In the genomic region with DNA sequence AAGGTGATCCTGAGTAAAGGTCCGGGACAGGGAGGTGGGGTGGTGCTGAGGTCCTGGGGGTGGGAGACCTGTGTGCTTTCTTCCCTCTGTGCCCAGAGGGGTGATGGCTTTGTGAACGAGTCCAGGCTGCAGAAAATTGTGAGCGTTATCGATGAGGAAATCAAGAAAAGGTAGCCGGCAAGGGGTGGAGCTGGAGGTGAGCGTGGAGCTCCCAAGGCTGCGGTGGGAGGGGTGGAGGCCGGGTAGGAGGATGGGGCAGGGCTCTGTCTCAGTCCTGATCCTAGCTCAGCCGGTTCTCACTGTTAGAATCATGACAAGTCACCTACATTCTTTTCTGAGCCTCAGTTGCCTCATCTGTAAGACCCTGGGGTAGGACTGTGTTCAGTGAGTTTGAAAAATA, we compare ENCODE assay signal across 22 cellular contexts. TPM values are rescaled to one million over a fixed set of nuclear protein-coding genes. Genes with fewer than 3 reads are reported as not detected.
DNase-seq lines count a peak whose midpoint lies in the region; ATAC-seq, FAIRE-seq and TF ChIP-seq lines count a peak whose summit lies in the region.
"Had no signal": no experiment of that assay in that cellular context is flagged by ENCODE, and none has a peak within 500 bp of the region (broad histone marks: within the 10 kb centered on the region; RNA-seq: fewer than 3 reads in every experiment).

No MANE protein-coding gene starts in this region.

- H3K4me3 ChIP-seq in HEK293 (ENCODE audit: low read depth, low read length), result no peak overlapping the region
- no peak overlapping the region for H3K4me3 ChIP-seq in Panc1 (ENCODE audit: low read depth in 2 of 2, low read length in 2 of 2)
- no peak overlapping the region for H3K4me3 ChIP-seq in HepG2 (replicated peaks in 1 of 3; ENCODE audit: insufficient read depth in 1 of 3, low read depth in 2 of 3, low read length in 3 of 3)
- H3K4me3 ChIP-seq: ovary, right lobe of liver, thoracic aorta had no signal

- H3K36me3 ChIP-seq in HEK293 (ENCODE audit: control insufficient read depth in 2 of 2, insufficient read depth in 1 of 2, low read length in 2 of 2) (peaks cover 0 to 5% of the 10 kb centered on the region in 2 experiments; a peak in 1 of 3 replicates), Panc1 (ENCODE audit: control insufficient read depth, insufficient read depth, low read length) (no peaks in the 10 kb centered on the region), HepG2 (replicated peaks in 1 of 2; ENCODE audit: control insufficient read depth in 1 of 2, insufficient read depth in 2 of 2, low read length in 2 of 2) (no peaks in the 10 kb centered on the region)
- H3K36me3 ChIP-seq: BE2C, ovary, right lobe of liver, thoracic aorta had no signal

- in situ Hi-C loops in Panc1 (cut with HindIII; ENCODE audit: low pct_unique_long_range_greater_than_20kb, low sequenced_read_pairs) (no loop called here), HepG2 (cut with HindIII; ENCODE audit: extremely low pct_ligation_motif_present, low pct_unique_long_range_greater_than_20kb) (no loop called here)

- H3K4me2 ChIP-seq in HepG2 (ENCODE audit: low read depth, low read length), result peak overlapping the region; percentile 24; the same call in 1 of the 2 replicates

- ATAC-seq in Panc1 (peak; percentile 17), HepG2 (no peak), GM18519 (IDR thresholded peaks at IDR 0.05; ENCODE audit: low FRiP score, unreplicated experiment) (no peak)
- ATAC-seq: left lobe of liver; naive thymus-derived CD8-positive, alpha-beta T cell; PC-3; right lobe of liver; stimulated activated naive CD8-positive, alpha-beta T cell treated with anti-CD3 and anti-CD28 coated beads, Interleukin-15, Interleukin-2, amounts not matched to agents 100 U/mL and 50 U/mL, for 24 hours had no signal

- H2AFZ ChIP-seq in HepG2 (ENCODE audit: low read length), result no peak overlapping the region

- TF ChIP-seq CTCF in 22Rv1 (IDR thresholded peaks at IDR 0.05) (no peak), HEK293 (tag by site-specific recombination; IDR thresholded peaks at IDR 0.05) (no peak), Panc1 (IDR thresholded peaks at IDR 0.05) (no peak), HepG2 (CRISPR knock-in tag; IDR thresholded peaks at IDR 0.05) (no peak)

- TF ChIP-seq EP300 in HepG2 (IDR thresholded peaks at IDR 0.05; ENCODE audit: low read depth in 2 of 2, low read length in 2 of 2), result no peak
- no peak for TF ChIP-seq EP300 in HepG2 (CRISPR knock-in tag; IDR thresholded peaks at IDR 0.05; ENCODE audit: borderline replicate concordance)

- intact Hi-C loops in Panc1 (cut with micrococcal nuclease; ENCODE audit: unreplicated experiment) (no loop called here), HepG2 (cut with micrococcal nuclease; ENCODE audit: unreplicated experiment) (no loop called here), posterior vena cava (cut with DNase I) (no loop called here)

- H3K27me3 ChIP-seq in Panc1 (ENCODE audit: control insufficient read depth, insufficient read depth, low read length) (peaks cover 22% of the 10 kb centered on the region), HepG2 (ENCODE audit: control insufficient read depth in 1 of 2, insufficient read depth in 2 of 2, low read length in 2 of 2) (peaks cover 1 to 26% of the 10 kb centered on the region in 2 experiments; a peak in 4 of 5 replicates)
- H3K27me3 ChIP-seq: ovary, right lobe of liver had no signal

- H3K9me3 ChIP-seq in HEK293 (ENCODE audit: control insufficient read depth, insufficient read depth, low read depth, low read length), result no peaks in the 10 kb centered on the region
- H3K9me3 ChIP-seq in Panc1 (ENCODE audit: control insufficient read depth, insufficient read depth, low read depth, low read length), result no peaks in the 10 kb centered on the region
- H3K9me3 ChIP-seq in HepG2 (ENCODE audit: low read length), result no peaks in the 10 kb centered on the region
- H3K9me3 ChIP-seq: BE2C, ovary, right lobe of liver, thoracic aorta had no signal

- TF ChIP-seq POLR2A in HepG2 (IDR thresholded peaks at IDR 0.05; ENCODE audit: insufficient read depth in 1 of 2, low read depth in 2 of 2, low read length in 2 of 2), result no peak

- 35% methylated on average over 9 of the region's 9 CpGs for WGBS in HepG2 (ENCODE audit: low lambda C conversion rate)

- H3K79me2 ChIP-seq in HepG2 (ENCODE audit: insufficient read depth, low read length), result no peaks in the 10 kb centered on the region

- H3K4me1 ChIP-seq in HEK293 (ENCODE audit: control insufficient read depth, insufficient read depth, low read length), result peaks cover 18% of the 10 kb centered on the region
- peaks cover 26% of the 10 kb centered on the region for H3K4me1 ChIP-seq in Panc1 (ENCODE audit: control insufficient read depth, insufficient read depth, low read length)
- H3K4me1 ChIP-seq in HepG2 (ENCODE audit: insufficient read depth, low read length), result peaks cover 32% of the 10 kb centered on the region
- H3K4me1 ChIP-seq: BE2C had no signal

- CTCF ChIA-PET in HEK293 (lab: Yijun Ruan, JAX) (interaction anchor here (1.1 to 2.8 kb wide), 4 partner anchors 14 to 107 kb away, joined by 3 to 31 read pairs (median 8); a partner anchor contains a TSS), Panc1 (lab: Charles Lee) (interaction anchor here (0.5 to 3.9 kb wide), 19 partner anchors 8 to 823 kb away, joined by 3 to 49 read pairs (median 7); a partner anchor contains a TSS), HepG2 (lab: Yijun Ruan, JAX; ENCODE audit: low intra/inter-chr PET ratio, low total read pairs) (no interaction called here)

- TF ChIP-seq RAD21 in HepG2 (CRISPR knock-in tag; IDR thresholded peaks at IDR 0.05), result no peak

- no peaks in the 10 kb centered on the region for H4K20me1 ChIP-seq in HepG2 (ENCODE audit: insufficient read depth, low read length)

- FAIRE-seq in HepG2 (lab: Jason Lieb, UNC), result no peak

- H3K27ac ChIP-seq in 22Rv1, result peak overlapping the region; percentile 35; the same call in 1 of the 2 replicates
- no peak overlapping the region for H3K27ac ChIP-seq in HEK293 (ENCODE audit: extremely low read depth, low read depth, low read length)
- H3K27ac ChIP-seq in Panc1 (ENCODE audit: low read length), result peak overlapping the region; percentile 0
- no peak overlapping the region for H3K27ac ChIP-seq in HepG2 (ENCODE audit: extremely low read length, insufficient read depth, low read length)
- H3K27ac ChIP-seq: ovary, right lobe of liver, thoracic aorta had no signal

- DNase-seq in Panc1 (ENCODE audit: low read depth, low spot score), result no peak
- no peak for DNase-seq in HepG2 (ENCODE audit: low spot score)
- DNase-seq in posterior vena cava (ENCODE audit: low spot score), result no peak
- DNase-seq in H4 (ENCODE audit: low spot score), result no peak
- DNase-seq in dedifferentiated amniotic fluid mesenchymal stem cell (ENCODE audit: extremely low spot score), result no peak
- DNase-seq: activated CD4-positive, alpha-beta memory T cell treated with anti-CD3 and anti-CD28 coated beads for 36 hours; BE2C; cerebellar nuclear complex; Karpas-422; naive thymus-derived CD8-positive, alpha-beta T cell; NCI-H1694 treated with DMSO at 0.1 percent for 48 hours; ovary; PC-3; SHP77 treated with DMSO at 0.1 percent for 48 hours; stimulated activated naive CD8-positive, alpha-beta T cell treated with anti-CD3 and anti-CD28 coated beads, Interleukin-15, Interleukin-2, amounts not matched to agents 100 U/mL and 50 U/mL, for 24 hours had no signal

- BruUV-seq in Panc1 (replicated peaks; lab: Mats Ljungman, UMichigan), result no TSS peak
- BruUV-seq in HepG2 (replicated peaks; lab: Mats Ljungman, UMichigan), result no TSS peak

- no peak overlapping the region for H3K9ac ChIP-seq in HepG2 (ENCODE audit: insufficient read depth, low read depth, low read length)

- POLR2A ChIA-PET in HEK293 (lab: Yijun Ruan, JAX), result interaction anchor here (0.8 to 3.5 kb wide), 6 partner anchors 8 to 83 kb away, joined by 3 to 18 read pairs (median 6); a partner anchor contains a TSS
- POLR2A ChIA-PET in Panc1 (lab: Charles Lee), result interaction anchor here (0.5 to 3.5 kb wide), 14 partner anchors 9 to 625 kb away, joined by 3 to 43 read pairs (median 6); a partner anchor contains a TSS
- POLR2A ChIA-PET in HepG2 (lab: Yijun Ruan, JAX), result no interaction called here

RNA-seq across cellular contexts. Expression of a gene that starts 4.0 kb away (rescaled TPM):
- total RNA-seq in Panc1 (2021; ENCODE audit: unreplicated experiment), result 0.80 TPM
- 0.65 TPM for polyA plus RNA-seq in Panc1 (2012; ENCODE audit: insufficient read length)
- total RNA-seq in HepG2 (2016; rRNA removed; fragmentation: Illumina TruSeq; extraction: Trizol), result not detected in 2 replicates
- not detected in 2 replicates for total RNA-seq in HepG2 (2016; cell fraction: cytosol; rRNA removed; fragmentation: Illumina TruSeq; extraction: Trizol; ENCODE audit: low read depth)
- not detected in 2 replicates for total RNA-seq in HepG2 (2016; cell fraction: insoluble cytoplasmic fraction; rRNA removed; fragmentation: Illumina TruSeq; extraction: Trizol)
- not detected in 2 replicates for total RNA-seq in HepG2 (2016; cell fraction: membrane; rRNA removed; fragmentation: Illumina TruSeq; extraction: Trizol)
- 0.47 TPM in 1 of 2 replicates, not detected in the other for total RNA-seq in HepG2 (2016; cell fraction: nucleus; rRNA removed; fragmentation: Illumina TruSeq; extraction: Trizol)
- not detected in 2 replicates for polyA plus RNA-seq in HepG2 (2011; rRNA removed)
- not detected in 2 replicates for polyA plus RNA-seq in HepG2 (2011; cell fraction: cytosol; rRNA removed)
- polyA plus RNA-seq in HepG2 (2011; cell fraction: nucleus; rRNA removed), result 0.17 and 0.76 TPM in 2 replicates
- polyA plus RNA-seq in HepG2 (2012), result not detected in 2 replicates
- not detected in 2 replicates for polyA plus RNA-seq in HepG2 (2016; cell fraction: cytosol; fragmentation: Illumina TruSeq; extraction: Trizol; ENCODE audit: low read depth)
- not detected in 2 replicates for polyA plus RNA-seq in HepG2 (2016; cell fraction: insoluble cytoplasmic fraction; fragmentation: Illumina TruSeq; extraction: Trizol; ENCODE audit: low read depth)
- polyA plus RNA-seq in HepG2 (2016; cell fraction: membrane; fragmentation: Illumina TruSeq; extraction: Trizol; ENCODE audit: low read depth), result not detected in 2 replicates
- polyA plus RNA-seq in HepG2 (2016; cell fraction: nucleus; fragmentation: Illumina TruSeq; extraction: Trizol; ENCODE audit: insufficient read depth, low read depth), result not detected in 2 replicates
- not detected in 2 replicates for polyA minus RNA-seq in HepG2 (2011; rRNA and poly(A)+ RNA removed; ENCODE audit: low replicate concordance)
- polyA minus RNA-seq in HepG2 (2011; cell fraction: cytosol; rRNA and poly(A)+ RNA removed), result not detected in 2 replicates
- polyA minus RNA-seq in HepG2 (2011; cell fraction: nucleus; rRNA and poly(A)+ RNA removed), result not detected in 2 replicates
- not detected for total RNA-seq in posterior vena cava
- total RNA-seq in H4 (2014; rRNA removed; shearing (Covaris generic)), result not detected in 2 replicates
- total RNA-seq: activated CD4-positive, alpha-beta memory T cell treated with anti-CD3 and anti-CD28 coated beads for 36 hours; activated T-helper 2 cell treated with anti-CD3 and anti-CD28 coated beads, Interferon-gamma antibody, Interleukin-2, Interleukin-4, amounts not matched to agents 10 μg/mL and 5 μg/mL and 100 μg/mL, durations not matched to agents 14 hours and 24 hours and 36 hours; left lobe of liver; naive thymus-derived CD8-positive, alpha-beta T cell; PC-3; right lobe of liver; thoracic aorta had no signal
- polyA plus RNA-seq: naive thymus-derived CD8-positive, alpha-beta T cell had no signal

RNA-seq across cellular contexts. Expression of a gene that starts 13.7 kb away (rescaled TPM):
- total RNA-seq in Panc1 (2021; ENCODE audit: unreplicated experiment) (37.7 TPM), HepG2 (2016; rRNA removed; fragmentation: Illumina TruSeq; extraction: Trizol) (3.6 and 3.7 TPM in 2 replicates), posterior vena cava (1 to 10 TPM; 2.4 to 2.9 TPM)
- 11.1 TPM for polyA plus RNA-seq in Panc1 (2012; ENCODE audit: insufficient read length)
- total RNA-seq in HepG2 (2016; cell fraction: cytosol; rRNA removed; fragmentation: Illumina TruSeq; extraction: Trizol; ENCODE audit: low read depth), result 1.1 and 1.4 TPM in 2 replicates
- total RNA-seq in HepG2 (2016; cell fraction: insoluble cytoplasmic fraction; rRNA removed; fragmentation: Illumina TruSeq; extraction: Trizol), result 4.1 TPM in 2 replicates
- total RNA-seq in HepG2 (2016; cell fraction: membrane; rRNA removed; fragmentation: Illumina TruSeq; extraction: Trizol), result 2.8 and 2.9 TPM in 2 replicates
- 2.5 and 3.7 TPM in 2 replicates for total RNA-seq in HepG2 (2016; cell fraction: nucleus; rRNA removed; fragmentation: Illumina TruSeq; extraction: Trizol)
- polyA plus RNA-seq in HepG2 (2011; rRNA removed), result 2.2 and 2.5 TPM in 2 replicates
- 2.4 and 2.9 TPM in 2 replicates for polyA plus RNA-seq in HepG2 (2011; cell fraction: cytosol; rRNA removed)
- polyA plus RNA-seq in HepG2 (2011; cell fraction: nucleus; rRNA removed), result 1.6 and 6.8 TPM in 2 replicates
- polyA plus RNA-seq in HepG2 (2012), result 1.7 and 2.6 TPM in 2 replicates
- polyA plus RNA-seq in HepG2 (2016; cell fraction: cytosol; fragmentation: Illumina TruSeq; extraction: Trizol; ENCODE audit: low read depth), result 0.73 and 0.79 TPM in 2 replicates
- 3.1 and 4.0 TPM in 2 replicates for polyA plus RNA-seq in HepG2 (2016; cell fraction: insoluble cytoplasmic fraction; fragmentation: Illumina TruSeq; extraction: Trizol; ENCODE audit: low read depth)
- polyA plus RNA-seq in HepG2 (2016; cell fraction: membrane; fragmentation: Illumina TruSeq; extraction: Trizol; ENCODE audit: low read depth), result 1.5 and 1.8 TPM in 2 replicates
- polyA plus RNA-seq in HepG2 (2016; cell fraction: nucleus; fragmentation: Illumina TruSeq; extraction: Trizol; ENCODE audit: insufficient read depth, low read depth), result 4.2 TPM in 2 replicates
- polyA minus RNA-seq in HepG2 (2011; rRNA and poly(A)+ RNA removed; ENCODE audit: low replicate concordance), result 1.7 and 2.3 TPM in 2 replicates
- polyA minus RNA-seq in HepG2 (2011; cell fraction: cytosol; rRNA and poly(A)+ RNA removed), result 0.99 and 1.4 TPM in 2 replicates
- 2.2 and 3.0 TPM in 2 replicates for polyA minus RNA-seq in HepG2 (2011; cell fraction: nucleus; rRNA and poly(A)+ RNA removed)
- total RNA-seq in H4 (2014; rRNA removed; shearing (Covaris generic)), result 3.2 and 3.3 TPM in 2 replicates

RNA-seq across cellular contexts. Expression of a gene that starts 20.2 kb away (rescaled TPM):
- total RNA-seq in Panc1 (2021; ENCODE audit: unreplicated experiment) (76.9 TPM), HepG2 (2016; rRNA removed; fragmentation: Illumina TruSeq; extraction: Trizol) (0.35 and 0.53 TPM in 2 replicates), posterior vena cava (not detected)
- polyA plus RNA-seq in Panc1 (2012; ENCODE audit: insufficient read length), result 106 TPM
- total RNA-seq in HepG2 (2016; cell fraction: cytosol; rRNA removed; fragmentation: Illumina TruSeq; extraction: Trizol; ENCODE audit: low read depth), result 1.4 and 1.6 TPM in 2 replicates
- 0.28 and 0.37 TPM in 2 replicates for total RNA-seq in HepG2 (2016; cell fraction: insoluble cytoplasmic fraction; rRNA removed; fragmentation: Illumina TruSeq; extraction: Trizol)
- 0.90 and 0.93 TPM in 2 replicates for total RNA-seq in HepG2 (2016; cell fraction: membrane; rRNA removed; fragmentation: Illumina TruSeq; extraction: Trizol)
- total RNA-seq in HepG2 (2016; cell fraction: nucleus; rRNA removed; fragmentation: Illumina TruSeq; extraction: Trizol), result 0.16 and 0.31 TPM in 2 replicates
- polyA plus RNA-seq in HepG2 (2011; rRNA removed), result 0.55 and 0.60 TPM in 2 replicates
- polyA plus RNA-seq in HepG2 (2011; cell fraction: cytosol; rRNA removed), result 0.60 and 0.64 TPM in 2 replicates
- 0.27 and 0.33 TPM in 2 replicates for polyA plus RNA-seq in HepG2 (2011; cell fraction: nucleus; rRNA removed)
- polyA plus RNA-seq in HepG2 (2012), result 0.39 and 0.51 TPM in 2 replicates
- polyA plus RNA-seq in HepG2 (2016; cell fraction: cytosol; fragmentation: Illumina TruSeq; extraction: Trizol; ENCODE audit: low read depth), result 1.9 and 2.0 TPM in 2 replicates
- polyA plus RNA-seq in HepG2 (2016; cell fraction: insoluble cytoplasmic fraction; fragmentation: Illumina TruSeq; extraction: Trizol; ENCODE audit: low read depth), result 0.54 and 0.55 TPM in 2 replicates
- 0.90 and 1.1 TPM in 2 replicates for polyA plus RNA-seq in HepG2 (2016; cell fraction: membrane; fragmentation: Illumina TruSeq; extraction: Trizol; ENCODE audit: low read depth)
- polyA plus RNA-seq in HepG2 (2016; cell fraction: nucleus; fragmentation: Illumina TruSeq; extraction: Trizol; ENCODE audit: insufficient read depth, low read depth), result 0.41 TPM in 2 replicates
- 0.42 and 0.63 TPM in 2 replicates for polyA minus RNA-seq in HepG2 (2011; rRNA and poly(A)+ RNA removed; ENCODE audit: low replicate concordance)
- not detected in 2 replicates for polyA minus RNA-seq in HepG2 (2011; cell fraction: cytosol; rRNA and poly(A)+ RNA removed)
- polyA minus RNA-seq in HepG2 (2011; cell fraction: nucleus; rRNA and poly(A)+ RNA removed), result 0.25 and 0.39 TPM in 2 replicates
- total RNA-seq in H4 (2014; rRNA removed; shearing (Covaris generic)), result 2.0 and 2.2 TPM in 2 replicates
- total RNA-seq: left lobe of liver, right lobe of liver, thoracic aorta had no signal

RNA-seq across cellular contexts. Expression of a gene that starts 21.0 kb away (rescaled TPM):
- 163 TPM for total RNA-seq in Panc1 (2021; ENCODE audit: unreplicated experiment)
- polyA plus RNA-seq in Panc1 (2012; ENCODE audit: insufficient read length), result 179 TPM
- total RNA-seq in HepG2 (2016; rRNA removed; fragmentation: Illumina TruSeq; extraction: Trizol), result 13.8 and 14.1 TPM in 2 replicates
- 3.2 and 3.6 TPM in 2 replicates for total RNA-seq in HepG2 (2016; cell fraction: cytosol; rRNA removed; fragmentation: Illumina TruSeq; extraction: Trizol; ENCODE audit: low read depth)
- 14.0 and 14.4 TPM in 2 replicates for total RNA-seq in HepG2 (2016; cell fraction: insoluble cytoplasmic fraction; rRNA removed; fragmentation: Illumina TruSeq; extraction: Trizol)
- 5.5 and 6.4 TPM in 2 replicates for total RNA-seq in HepG2 (2016; cell fraction: membrane; rRNA removed; fragmentation: Illumina TruSeq; extraction: Trizol)
- total RNA-seq in HepG2 (2016; cell fraction: nucleus; rRNA removed; fragmentation: Illumina TruSeq; extraction: Trizol), result 5.3 and 7.2 TPM in 2 replicates
- 3.7 and 5.1 TPM in 2 replicates for polyA plus RNA-seq in HepG2 (2011; rRNA removed)
- 3.5 and 4.1 TPM in 2 replicates for polyA plus RNA-seq in HepG2 (2011; cell fraction: cytosol; rRNA removed)
- polyA plus RNA-seq in HepG2 (2011; cell fraction: nucleus; rRNA removed), result 2.3 TPM in 2 replicates
- 7.8 and 11.2 TPM in 2 replicates for polyA plus RNA-seq in HepG2 (2012)
- polyA plus RNA-seq in HepG2 (2016; cell fraction: cytosol; fragmentation: Illumina TruSeq; extraction: Trizol; ENCODE audit: low read depth), result 3.3 and 3.7 TPM in 2 replicates
- polyA plus RNA-seq in HepG2 (2016; cell fraction: insoluble cytoplasmic fraction; fragmentation: Illumina TruSeq; extraction: Trizol; ENCODE audit: low read depth), result 21.5 and 23.1 TPM in 2 replicates
- polyA plus RNA-seq in HepG2 (2016; cell fraction: membrane; fragmentation: Illumina TruSeq; extraction: Trizol; ENCODE audit: low read depth), result 4.6 and 5.5 TPM in 2 replicates
- 11.3 and 14.0 TPM in 2 replicates for polyA plus RNA-seq in HepG2 (2016; cell fraction: nucleus; fragmentation: Illumina TruSeq; extraction: Trizol; ENCODE audit: insufficient read depth, low read depth)
- polyA minus RNA-seq in HepG2 (2011; rRNA and poly(A)+ RNA removed; ENCODE audit: low replicate concordance), result 2.5 and 3.4 TPM in 2 replicates
- 4.6 and 6.5 TPM in 2 replicates for polyA minus RNA-seq in HepG2 (2011; cell fraction: cytosol; rRNA and poly(A)+ RNA removed)
- 1.9 and 3.0 TPM in 2 replicates for polyA minus RNA-seq in HepG2 (2011; cell fraction: nucleus; rRNA and poly(A)+ RNA removed)
- total RNA-seq in posterior vena cava, result 10 to 100 TPM; 12.9 to 13.0 TPM
- total RNA-seq in H4 (2014; rRNA removed; shearing (Covaris generic)), result 10.8 and 11.5 TPM in 2 replicates

RNA-seq across cellular contexts. Expression of a gene that starts 38.3 kb away (rescaled TPM):
- total RNA-seq in Panc1 (2021; ENCODE audit: unreplicated experiment) (1,837 TPM), HepG2 (2016; rRNA removed; fragmentation: Illumina TruSeq; extraction: Trizol) (89.1 and 91.1 TPM in 2 replicates), posterior vena cava (10 to 100 TPM; 44.5 to 45.5 TPM)
- 1,800 TPM for polyA plus RNA-seq in Panc1 (2012; ENCODE audit: insufficient read length)
- 37.5 and 47.3 TPM in 2 replicates for total RNA-seq in HepG2 (2016; cell fraction: cytosol; rRNA removed; fragmentation: Illumina TruSeq; extraction: Trizol; ENCODE audit: low read depth)
- total RNA-seq in HepG2 (2016; cell fraction: insoluble cytoplasmic fraction; rRNA removed; fragmentation: Illumina TruSeq; extraction: Trizol), result 85.4 and 88.5 TPM in 2 replicates
- 43.0 and 47.2 TPM in 2 replicates for total RNA-seq in HepG2 (2016; cell fraction: membrane; rRNA removed; fragmentation: Illumina TruSeq; extraction: Trizol)
- 57.0 and 65.5 TPM in 2 replicates for total RNA-seq in HepG2 (2016; cell fraction: nucleus; rRNA removed; fragmentation: Illumina TruSeq; extraction: Trizol)
- polyA plus RNA-seq in HepG2 (2011; rRNA removed), result 90.0 and 92.5 TPM in 2 replicates
- 85.2 and 108 TPM in 2 replicates for polyA plus RNA-seq in HepG2 (2011; cell fraction: cytosol; rRNA removed)
- 135 and 143 TPM in 2 replicates for polyA plus RNA-seq in HepG2 (2011; cell fraction: nucleus; rRNA removed)
- polyA plus RNA-seq in HepG2 (2012), result 65.0 and 84.2 TPM in 2 replicates
- polyA plus RNA-seq in HepG2 (2016; cell fraction: cytosol; fragmentation: Illumina TruSeq; extraction: Trizol; ENCODE audit: low read depth), result 41.8 and 47.0 TPM in 2 replicates
- 88.6 and 92.5 TPM in 2 replicates for polyA plus RNA-seq in HepG2 (2016; cell fraction: insoluble cytoplasmic fraction; fragmentation: Illumina TruSeq; extraction: Trizol; ENCODE audit: low read depth)
- 38.0 and 40.4 TPM in 2 replicates for polyA plus RNA-seq in HepG2 (2016; cell fraction: membrane; fragmentation: Illumina TruSeq; extraction: Trizol; ENCODE audit: low read depth)
- 111 and 123 TPM in 2 replicates for polyA plus RNA-seq in HepG2 (2016; cell fraction: nucleus; fragmentation: Illumina TruSeq; extraction: Trizol; ENCODE audit: insufficient read depth, low read depth)
- polyA minus RNA-seq in HepG2 (2011; rRNA and poly(A)+ RNA removed; ENCODE audit: low replicate concordance), result 121 and 194 TPM in 2 replicates
- polyA minus RNA-seq in HepG2 (2011; cell fraction: cytosol; rRNA and poly(A)+ RNA removed), result 41.5 and 44.7 TPM in 2 replicates
- 42.4 and 52.5 TPM in 2 replicates for polyA minus RNA-seq in HepG2 (2011; cell fraction: nucleus; rRNA and poly(A)+ RNA removed)
- 91.9 and 122 TPM in 2 replicates for total RNA-seq in H4 (2014; rRNA removed; shearing (Covaris generic))

Comparison
In these comparisons a context has a peak if more than half of its experiments do, and no peak if none do; other contexts are left out.
1. H3K27ac ChIP-seq: peak in 22Rv1 (single experiment) and Panc1 (single experiment); none in HEK293 (single experiment) and HepG2 (single experiment).
2. RNA of a gene that starts 20.2 kb away (total RNA-seq): 76.9 TPM in Panc1 (single experiment); 2.0 to 2.2 TPM in H4, 0.16 to 1.6 TPM in HepG2 and not detected in posterior vena cava; every median in the first group is over 10 times any median in the second.